ENCODE assay signal across 35 cellular contexts in genomic region chrX:31225819-31226218, GRCh38.
"Had no signal": no experiment of that assay in that cellular context is flagged by ENCODE, and none has a peak within 500 bp of the region (broad histone marks: within the 10 kb centered on the region; RNA-seq: fewer than 3 reads in every experiment).

No MANE protein-coding gene starts in this region.

- H3K9ac ChIP-seq: KMS-11 had no signal

- DNase-seq: Karpas-422, Kasumi-1, MG63, MM.1S, MV-4-11, NCI-H1048, NCI-H1092, NCI-H1092 treated with DMSO at 0.1 percent for 48 hours, NCI-H1105, NCI-H1105 treated with DMSO at 0.1 percent for 48 hours, NCI-H1417, NCI-H1417 treated with DMSO at 0.1 percent for 48 hours, NCI-H1436, NCI-H1436 treated with DMSO at 0.1 percent for 48 hours, NCI-H146, NCI-H1694, NCI-H1694 treated with DMSO at 0.1 percent for 48 hours, NCI-H187, NCI-H187 treated with DMSO at 0.1 percent for 48 hours, NCI-H1930, NCI-H2029, NCI-H2029 treated with DMSO at 0.1 percent for 48 hours, NCI-H2081, NCI-H2081 treated with DMSO at 0.1 percent for 48 hours, NCI-H2107, NCI-H2171, NCI-H2171 treated with DMSO at 0.1 percent for 48 hours, NCI-H2227 treated with DMSO at 0.1 percent for 48 hours, NCI-H226, NCI-H345, NCI-H446, NCI-H446 treated with DMSO at 0.1 percent for 48 hours, NCI-H510A, NCI-H510A treated with DMSO at 0.1 percent for 48 hours had no signal

- H3K27ac ChIP-seq: KMS-11 had no signal

- H3K36me3 ChIP-seq: MG63 had no signal

- H3K27me3 ChIP-seq: MG63 had no signal

- H3K9me3 ChIP-seq: MG63 had no signal

- H3K4me3 ChIP-seq: MG63 had no signal

- H3K4me2 ChIP-seq: KMS-11 had no signal
